8 cellular contexts compared by ENCODE assay signal in the genomic region with DNA sequence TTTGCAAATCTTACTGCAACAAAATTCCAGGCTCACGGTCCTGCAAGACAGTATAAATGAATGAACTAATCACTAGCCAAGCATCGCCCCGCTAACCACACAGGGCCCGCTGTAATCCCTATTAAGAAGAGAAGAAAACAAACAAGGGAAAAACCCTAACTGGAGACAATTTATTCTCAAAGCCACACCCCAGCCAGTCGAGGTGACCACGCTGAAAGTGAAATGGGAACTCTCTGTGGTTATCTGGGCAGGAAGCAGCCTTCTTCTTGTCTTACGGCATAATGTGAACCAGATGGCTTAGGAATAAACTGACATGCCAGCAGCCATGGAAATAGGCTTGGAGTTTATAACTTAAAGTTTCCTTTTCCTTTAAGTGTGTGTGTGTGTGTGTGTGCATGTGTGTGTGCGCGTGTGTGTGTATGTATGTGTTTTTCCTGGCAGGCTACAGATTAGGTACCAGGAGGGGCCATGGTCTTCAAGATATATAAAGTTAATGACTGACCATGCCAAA.
DNase-seq lines count a peak whose midpoint lies in the region; ATAC-seq and TF ChIP-seq lines count a peak whose summit lies in the region.

No MANE protein-coding gene starts in this region.

- peak; percentile 78 for DNase-seq in AG04450 (ENCODE audit: low read depth, low spot score)
- peak; percentile 89 to 93 for DNase-seq in foreskin fibroblast
- peak; percentile 78 for DNase-seq in stromal cell of bone marrow (ENCODE audit: low read depth)
- no peak for DNase-seq in central memory CD4-positive, alpha-beta T cell
- no peak for DNase-seq in D341Med (ENCODE audit: low spot score)

- no peak for TF ChIP-seq CTCF in AG04450 (IDR thresholded peaks at IDR 0.05; ENCODE audit: low read depth, low read length)
- no peak for TF ChIP-seq CTCF in foreskin fibroblast (IDR thresholded peaks at IDR 0.05; ENCODE audit: low read depth, low read length)

- no peak overlapping the region for H3K27ac ChIP-seq in AG04450 (ENCODE audit: low read depth, low read length)

- H3K27me3 ChIP-seq in AG04450 (ENCODE audit: control insufficient read depth, insufficient read depth, low read length): peaks cover 13% of the 10 kb centered on the region

- H3K9me3 ChIP-seq in AG04450 (ENCODE audit: control insufficient read depth, insufficient read depth, low read length): no peaks in the 10 kb centered on the region

- POLR2A ChIA-PET in AG04450 (lab: Yijun Ruan, JAX): no interaction called here

- CTCF ChIA-PET in AG04450 (lab: Charles Lee): no interaction called here

- H3K4me3 ChIP-seq in AG04450 (ENCODE audit: low read depth, low read length) (peak overlapping the region; percentile 25), foreskin fibroblast (ENCODE audit: low read depth in 1 of 2, low read length in 2 of 2) (no peak overlapping the region)

- ATAC-seq in GM18909 (IDR thresholded peaks at IDR 0.05; ENCODE audit: poor library complexity, unreplicated experiment) (peak; percentile 98), HG03039 (IDR thresholded peaks at IDR 0.05; ENCODE audit: unreplicated experiment) (peak; percentile 99)

TF ChIP-seq in PFSK-1, 5 proteins besides CTCF, POLR2A, EP300 and RAD21:
- TF ChIP-seq FOXP2 (optimal IDR thresholded peaks at IDR 0.05; ENCODE audit: borderline replicate concordance, extremely low read depth, extremely low read length, insufficient read depth) (peak; percentile 51), POLR2AphosphoS5 (IDR thresholded peaks at IDR 0.05; ENCODE audit: low read depth, low read length) (0 out of 2 replicates have a peak, but pooled peaks have one; percentile 39), TAF1 (IDR thresholded peaks at IDR 0.05; ENCODE audit: borderline replicate concordance, insufficient read depth, low read length) (no peak), SIN3A (IDR thresholded peaks at IDR 0.05; ENCODE audit: borderline replicate concordance, insufficient read depth, low read length) (peak; percentile 78)
- TF ChIP-seq, protein P1, sequence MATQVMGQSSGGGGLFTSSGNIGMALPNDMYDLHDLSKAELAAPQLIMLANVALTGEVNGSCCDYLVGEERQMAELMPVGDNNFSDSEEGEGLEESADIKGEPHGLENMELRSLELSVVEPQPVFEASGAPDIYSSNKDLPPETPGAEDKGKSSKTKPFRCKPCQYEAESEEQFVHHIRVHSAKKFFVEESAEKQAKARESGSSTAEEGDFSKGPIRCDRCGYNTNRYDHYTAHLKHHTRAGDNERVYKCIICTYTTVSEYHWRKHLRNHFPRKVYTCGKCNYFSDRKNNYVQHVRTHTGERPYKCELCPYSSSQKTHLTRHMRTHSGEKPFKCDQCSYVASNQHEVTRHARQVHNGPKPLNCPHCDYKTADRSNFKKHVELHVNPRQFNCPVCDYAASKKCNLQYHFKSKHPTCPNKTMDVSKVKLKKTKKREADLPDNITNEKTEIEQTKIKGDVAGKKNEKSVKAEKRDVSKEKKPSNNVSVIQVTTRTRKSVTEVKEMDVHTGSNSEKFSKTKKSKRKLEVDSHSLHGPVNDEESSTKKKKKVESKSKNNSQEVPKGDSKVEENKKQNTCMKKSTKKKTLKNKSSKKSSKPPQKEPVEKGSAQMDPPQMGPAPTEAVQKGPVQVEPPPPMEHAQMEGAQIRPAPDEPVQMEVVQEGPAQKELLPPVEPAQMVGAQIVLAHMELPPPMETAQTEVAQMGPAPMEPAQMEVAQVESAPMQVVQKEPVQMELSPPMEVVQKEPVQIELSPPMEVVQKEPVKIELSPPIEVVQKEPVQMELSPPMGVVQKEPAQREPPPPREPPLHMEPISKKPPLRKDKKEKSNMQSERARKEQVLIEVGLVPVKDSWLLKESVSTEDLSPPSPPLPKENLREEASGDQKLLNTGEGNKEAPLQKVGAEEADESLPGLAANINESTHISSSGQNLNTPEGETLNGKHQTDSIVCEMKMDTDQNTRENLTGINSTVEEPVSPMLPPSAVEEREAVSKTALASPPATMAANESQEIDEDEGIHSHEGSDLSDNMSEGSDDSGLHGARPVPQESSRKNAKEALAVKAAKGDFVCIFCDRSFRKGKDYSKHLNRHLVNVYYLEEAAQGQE (IDR thresholded peaks at IDR 0.05; ENCODE audit: insufficient read depth in 1 of 2, low read depth in 2 of 2, low read length in 2 of 2): peak in 1 of 2 experiments; percentile 65; a peak in 2 of 4 replicates

Comparison
In these comparisons a context has a peak if more than half of its experiments do, and no peak if none do; other contexts are left out.
1. DNase-seq: peak in AG04450 (single experiment), foreskin fibroblast (2 of 2) and stromal cell of bone marrow (single experiment); none in central memory CD4-positive, alpha-beta T cell (single experiment) and D341Med (single experiment).